ENCODE assay signal across 1 cellular context in the genomic region with DNA sequence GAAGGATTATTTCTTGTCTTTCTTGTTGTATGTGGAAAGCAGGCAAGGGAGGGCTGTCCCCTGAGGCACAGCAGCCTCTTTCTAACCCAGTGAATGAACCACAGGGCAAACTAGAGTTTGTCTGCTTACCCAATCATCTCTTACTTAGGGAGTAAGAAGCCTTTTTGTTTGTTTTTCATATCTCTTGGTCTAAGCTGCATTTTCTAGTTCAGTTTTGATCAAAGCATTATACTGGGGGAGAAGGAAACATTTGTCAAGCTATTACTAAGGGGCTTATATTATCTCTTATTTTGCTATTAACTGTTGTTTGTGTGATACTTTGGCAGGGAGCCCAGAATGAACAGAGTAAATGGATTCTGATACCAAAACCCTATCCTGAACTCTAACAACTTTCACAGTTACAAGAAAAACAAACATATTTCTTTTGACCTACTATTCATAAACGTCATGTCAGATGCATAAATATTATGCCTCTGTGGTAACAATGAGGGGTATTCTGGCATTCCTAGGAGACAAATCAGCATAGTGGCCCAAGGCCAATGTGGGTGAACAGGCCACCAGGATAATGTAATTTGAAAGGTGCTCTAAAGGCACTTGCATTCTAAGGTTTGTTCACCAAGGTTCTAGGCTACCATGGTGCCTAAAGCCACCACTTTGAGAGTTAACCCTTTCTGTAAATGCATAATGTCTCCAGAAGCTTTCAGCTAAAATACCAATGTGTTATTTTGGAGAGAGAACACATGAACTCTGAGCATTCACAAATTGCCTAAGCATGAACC.
A peak's percentile ranks its signal among the peaks of the same experiment; 100 is the strongest.
TF ChIP-seq lines count a peak whose summit lies in the region.

No MANE protein-coding gene starts in this region.

TF ChIP-seq in HEK293, 187 proteins besides CTCF, POLR2A, EP300 and RAD21 (continued from another document and continues in another):
- TF ChIP-seq, protein P1, sequence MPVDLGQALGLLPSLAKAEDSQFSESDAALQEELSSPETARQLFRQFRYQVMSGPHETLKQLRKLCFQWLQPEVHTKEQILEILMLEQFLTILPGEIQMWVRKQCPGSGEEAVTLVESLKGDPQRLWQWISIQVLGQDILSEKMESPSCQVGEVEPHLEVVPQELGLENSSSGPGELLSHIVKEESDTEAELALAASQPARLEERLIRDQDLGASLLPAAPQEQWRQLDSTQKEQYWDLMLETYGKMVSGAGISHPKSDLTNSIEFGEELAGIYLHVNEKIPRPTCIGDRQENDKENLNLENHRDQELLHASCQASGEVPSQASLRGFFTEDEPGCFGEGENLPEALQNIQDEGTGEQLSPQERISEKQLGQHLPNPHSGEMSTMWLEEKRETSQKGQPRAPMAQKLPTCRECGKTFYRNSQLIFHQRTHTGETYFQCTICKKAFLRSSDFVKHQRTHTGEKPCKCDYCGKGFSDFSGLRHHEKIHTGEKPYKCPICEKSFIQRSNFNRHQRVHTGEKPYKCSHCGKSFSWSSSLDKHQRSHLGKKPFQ (tag by site-specific recombination; IDR thresholded peaks at IDR 0.05): 0 out of 2 replicates have a peak, but pooled peaks have one; percentile 28
- TF ChIP-seq SCRT1 (tag by site-specific recombination; IDR thresholded peaks at IDR 0.05; ENCODE audit: borderline replicate concordance) (no peak), RBAK (tag by site-specific recombination; IDR thresholded peaks at IDR 0.05) (no peak), ZNF514 (tag by site-specific recombination; IDR thresholded peaks at IDR 0.05) (no peak), ZNF48 (tag by site-specific recombination; IDR thresholded peaks at IDR 0.05) (no peak), ZNF341 (tag by site-specific recombination; IDR thresholded peaks at IDR 0.05; ENCODE audit: low read depth) (peak; percentile 68), PRDM1 (tag by site-specific recombination; IDR thresholded peaks at IDR 0.05) (no peak), ZNF274 (IDR thresholded peaks at IDR 0.05; ENCODE audit: low read length) (no peak), ZNF274 (tag by site-specific recombination; IDR thresholded peaks at IDR 0.05; ENCODE audit: borderline replicate concordance) (no peak), ZNF530 (tag by site-specific recombination; IDR thresholded peaks at IDR 0.05; ENCODE audit: low read depth) (no peak), GLI4 (tag by site-specific recombination; IDR thresholded peaks at IDR 0.05) (no peak), ZIC2 (tag by site-specific recombination; IDR thresholded peaks at IDR 0.05) (no peak), ZNF529 (tag by site-specific recombination; IDR thresholded peaks at IDR 0.05; ENCODE audit: insufficient replicate concordance) (no peak), ZNF394 (tag by site-specific recombination; IDR thresholded peaks at IDR 0.05; ENCODE audit: borderline replicate concordance) (0 out of 2 replicates have a peak, but pooled peaks have one; percentile 31), ZNF792 (tag by site-specific recombination; IDR thresholded peaks at IDR 0.05) (no peak), WT1 (tag by site-specific recombination; IDR thresholded peaks at IDR 0.05) (peak; percentile 90), HOXA7 (CRISPR knock-in tag; IDR thresholded peaks at IDR 0.05; ENCODE audit: borderline replicate concordance) (no peak), ZBTB20 (tag by site-specific recombination; IDR thresholded peaks at IDR 0.05) (no peak), ZNF10 (tag by site-specific recombination; IDR thresholded peaks at IDR 0.05) (no peak), ZNF629 (tag by site-specific recombination; IDR thresholded peaks at IDR 0.05) (peak; percentile 71), ZSCAN30 (tag by site-specific recombination; IDR thresholded peaks at IDR 0.05) (no peak), ZNF239 (tag by site-specific recombination; IDR thresholded peaks at IDR 0.05) (no peak), KLF1 (tag by site-specific recombination; IDR thresholded peaks at IDR 0.05) (no peak), OSR2 (tag by site-specific recombination; IDR thresholded peaks at IDR 0.05) (peak; percentile 86), KLF9 (tag by site-specific recombination; IDR thresholded peaks at IDR 0.05; ENCODE audit: low read depth) (no peak), ZNF132 (tag by site-specific recombination; IDR thresholded peaks at IDR 0.05; ENCODE audit: borderline replicate concordance) (no peak), ZNF248 (tag by site-specific recombination; IDR thresholded peaks at IDR 0.05) (no peak), HOXC10 (CRISPR knock-in tag; IDR thresholded peaks at IDR 0.05) (no peak), ZNF585B (tag by site-specific recombination; IDR thresholded peaks at IDR 0.05) (no peak), ZNF24 (tag by site-specific recombination; IDR thresholded peaks at IDR 0.05) (no peak; the same call in 1 of the 2 replicates)
- TF ChIP-seq, protein P2, sequence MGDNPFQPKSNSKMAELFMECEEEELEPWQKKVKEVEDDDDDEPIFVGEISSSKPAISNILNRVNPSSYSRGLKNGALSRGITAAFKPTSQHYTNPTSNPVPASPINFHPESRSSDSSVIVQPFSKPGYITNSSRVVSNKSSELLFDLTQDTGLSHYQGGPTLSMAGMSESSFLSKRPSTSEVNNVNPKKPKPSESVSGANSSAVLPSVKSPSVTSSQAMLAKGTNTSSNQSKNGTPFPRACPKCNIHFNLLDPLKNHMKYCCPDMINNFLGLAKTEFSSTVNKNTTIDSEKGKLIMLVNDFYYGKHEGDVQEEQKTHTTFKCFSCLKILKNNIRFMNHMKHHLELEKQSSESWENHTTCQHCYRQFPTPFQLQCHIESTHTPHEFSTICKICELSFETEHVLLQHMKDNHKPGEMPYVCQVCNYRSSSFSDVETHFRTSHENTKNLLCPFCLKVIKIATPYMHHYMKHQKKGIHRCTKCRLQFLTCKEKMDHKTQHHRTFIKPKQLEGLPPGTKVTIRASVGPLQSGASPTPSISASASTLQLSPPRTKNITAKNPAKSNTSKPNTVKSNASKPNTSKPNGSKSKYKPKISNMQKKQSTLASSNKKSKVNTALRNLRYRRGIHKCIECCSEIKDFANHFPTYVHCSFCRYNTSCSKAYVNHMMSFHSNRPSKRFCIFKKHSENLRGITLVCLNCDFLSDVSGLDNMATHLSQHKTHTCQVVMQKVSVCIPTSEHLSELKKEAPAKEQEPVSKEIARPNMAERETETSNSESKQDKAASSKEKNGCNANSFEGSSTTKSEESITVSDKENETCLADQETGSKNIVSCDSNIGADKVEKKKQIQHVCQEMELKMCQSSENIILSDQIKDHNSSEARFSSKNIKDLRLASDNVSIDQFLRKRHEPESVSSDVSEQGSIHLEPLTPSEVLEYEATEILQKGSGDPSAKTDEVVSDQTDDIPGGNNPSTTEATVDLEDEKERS (tag by site-specific recombination; IDR thresholded peaks at IDR 0.05): no peak
- TF ChIP-seq, protein P3, sequence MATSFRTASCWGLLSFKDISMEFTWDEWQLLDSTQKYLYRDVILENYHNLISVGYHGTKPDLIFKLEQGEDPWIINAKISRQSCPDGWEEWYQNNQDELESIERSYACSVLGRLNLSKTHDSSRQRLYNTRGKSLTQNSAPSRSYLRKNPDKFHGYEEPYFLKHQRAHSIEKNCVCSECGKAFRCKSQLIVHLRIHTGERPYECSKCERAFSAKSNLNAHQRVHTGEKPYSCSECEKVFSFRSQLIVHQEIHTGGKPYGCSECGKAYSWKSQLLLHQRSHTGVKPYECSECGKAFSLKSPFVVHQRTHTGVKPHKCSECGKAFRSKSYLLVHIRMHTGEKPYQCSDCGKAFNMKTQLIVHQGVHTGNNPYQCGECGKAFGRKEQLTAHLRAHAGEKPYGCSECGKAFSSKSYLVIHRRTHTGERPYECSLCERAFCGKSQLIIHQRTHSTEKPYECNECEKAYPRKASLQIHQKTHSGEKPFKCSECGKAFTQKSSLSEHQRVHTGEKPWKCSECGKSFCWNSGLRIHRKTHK (tag by site-specific recombination; IDR thresholded peaks at IDR 0.05): no peak
- TF ChIP-seq, protein P4, sequence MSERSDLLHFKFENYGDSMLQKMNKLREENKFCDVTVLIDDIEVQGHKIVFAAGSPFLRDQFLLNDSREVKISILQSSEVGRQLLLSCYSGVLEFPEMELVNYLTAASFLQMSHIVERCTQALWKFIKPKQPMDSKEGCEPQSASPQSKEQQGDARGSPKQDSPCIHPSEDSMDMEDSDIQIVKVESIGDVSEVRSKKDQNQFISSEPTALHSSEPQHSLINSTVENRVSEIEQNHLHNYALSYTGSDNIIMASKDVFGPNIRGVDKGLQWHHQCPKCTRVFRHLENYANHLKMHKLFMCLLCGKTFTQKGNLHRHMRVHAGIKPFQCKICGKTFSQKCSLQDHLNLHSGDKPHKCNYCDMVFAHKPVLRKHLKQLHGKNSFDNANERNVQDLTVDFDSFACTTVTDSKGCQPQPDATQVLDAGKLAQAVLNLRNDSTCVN (tag by site-specific recombination; optimal IDR thresholded peaks at IDR 0.05): no peak
- TF ChIP-seq, protein P5, sequence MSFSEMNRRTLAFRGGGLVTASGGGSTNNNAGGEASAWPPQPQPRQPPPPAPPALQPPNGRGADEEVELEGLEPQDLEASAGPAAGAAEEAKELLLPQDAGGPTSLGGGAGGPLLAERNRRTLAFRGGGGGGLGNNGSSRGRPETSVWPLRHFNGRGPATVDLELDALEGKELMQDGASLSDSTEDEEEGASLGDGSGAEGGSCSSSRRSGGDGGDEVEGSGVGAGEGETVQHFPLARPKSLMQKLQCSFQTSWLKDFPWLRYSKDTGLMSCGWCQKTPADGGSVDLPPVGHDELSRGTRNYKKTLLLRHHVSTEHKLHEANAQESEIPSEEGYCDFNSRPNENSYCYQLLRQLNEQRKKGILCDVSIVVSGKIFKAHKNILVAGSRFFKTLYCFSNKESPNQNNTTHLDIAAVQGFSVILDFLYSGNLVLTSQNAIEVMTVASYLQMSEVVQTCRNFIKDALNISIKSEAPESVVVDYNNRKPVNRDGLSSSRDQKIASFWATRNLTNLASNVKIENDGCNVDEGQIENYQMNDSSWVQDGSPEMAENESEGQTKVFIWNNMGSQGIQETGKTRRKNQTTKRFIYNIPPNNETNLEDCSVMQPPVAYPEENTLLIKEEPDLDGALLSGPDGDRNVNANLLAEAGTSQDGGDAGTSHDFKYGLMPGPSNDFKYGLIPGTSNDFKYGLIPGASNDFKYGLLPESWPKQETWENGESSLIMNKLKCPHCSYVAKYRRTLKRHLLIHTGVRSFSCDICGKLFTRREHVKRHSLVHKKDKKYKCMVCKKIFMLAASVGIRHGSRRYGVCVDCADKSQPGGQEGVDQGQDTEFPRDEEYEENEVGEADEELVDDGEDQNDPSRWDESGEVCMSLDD (tag by site-specific recombination; IDR thresholded peaks at IDR 0.05): no peak
- TF ChIP-seq, protein P6, sequence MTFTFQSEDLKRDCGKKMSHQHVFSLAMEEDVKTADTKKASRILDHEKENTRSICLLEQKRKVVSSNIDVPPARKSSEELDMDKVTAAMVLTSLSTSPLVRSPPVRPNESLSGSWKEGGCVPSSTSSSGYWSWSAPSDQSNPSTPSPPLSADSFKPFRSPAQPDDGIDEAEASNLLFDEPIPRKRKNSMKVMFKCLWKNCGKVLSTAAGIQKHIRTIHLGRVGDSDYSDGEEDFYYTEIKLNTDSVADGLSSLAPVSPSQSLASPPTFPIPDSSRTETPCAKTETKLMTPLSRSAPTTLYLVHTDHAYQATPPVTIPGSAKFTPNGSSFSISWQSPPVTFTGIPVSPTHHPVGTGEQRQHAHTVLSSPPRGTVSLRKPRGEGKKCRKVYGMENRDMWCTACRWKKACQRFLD (tag by site-specific recombination; IDR thresholded peaks at IDR 0.05): no peak
- TF ChIP-seq, protein P7, sequence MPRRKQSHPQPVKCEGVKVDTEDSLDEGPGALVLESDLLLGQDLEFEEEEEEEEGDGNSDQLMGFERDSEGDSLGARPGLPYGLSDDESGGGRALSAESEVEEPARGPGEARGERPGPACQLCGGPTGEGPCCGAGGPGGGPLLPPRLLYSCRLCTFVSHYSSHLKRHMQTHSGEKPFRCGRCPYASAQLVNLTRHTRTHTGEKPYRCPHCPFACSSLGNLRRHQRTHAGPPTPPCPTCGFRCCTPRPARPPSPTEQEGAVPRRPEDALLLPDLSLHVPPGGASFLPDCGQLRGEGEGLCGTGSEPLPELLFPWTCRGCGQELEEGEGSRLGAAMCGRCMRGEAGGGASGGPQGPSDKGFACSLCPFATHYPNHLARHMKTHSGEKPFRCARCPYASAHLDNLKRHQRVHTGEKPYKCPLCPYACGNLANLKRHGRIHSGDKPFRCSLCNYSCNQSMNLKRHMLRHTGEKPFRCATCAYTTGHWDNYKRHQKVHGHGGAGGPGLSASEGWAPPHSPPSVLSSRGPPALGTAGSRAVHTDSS (tag by site-specific recombination; IDR thresholded peaks at IDR 0.05): no peak
- TF ChIP-seq, protein P8, sequence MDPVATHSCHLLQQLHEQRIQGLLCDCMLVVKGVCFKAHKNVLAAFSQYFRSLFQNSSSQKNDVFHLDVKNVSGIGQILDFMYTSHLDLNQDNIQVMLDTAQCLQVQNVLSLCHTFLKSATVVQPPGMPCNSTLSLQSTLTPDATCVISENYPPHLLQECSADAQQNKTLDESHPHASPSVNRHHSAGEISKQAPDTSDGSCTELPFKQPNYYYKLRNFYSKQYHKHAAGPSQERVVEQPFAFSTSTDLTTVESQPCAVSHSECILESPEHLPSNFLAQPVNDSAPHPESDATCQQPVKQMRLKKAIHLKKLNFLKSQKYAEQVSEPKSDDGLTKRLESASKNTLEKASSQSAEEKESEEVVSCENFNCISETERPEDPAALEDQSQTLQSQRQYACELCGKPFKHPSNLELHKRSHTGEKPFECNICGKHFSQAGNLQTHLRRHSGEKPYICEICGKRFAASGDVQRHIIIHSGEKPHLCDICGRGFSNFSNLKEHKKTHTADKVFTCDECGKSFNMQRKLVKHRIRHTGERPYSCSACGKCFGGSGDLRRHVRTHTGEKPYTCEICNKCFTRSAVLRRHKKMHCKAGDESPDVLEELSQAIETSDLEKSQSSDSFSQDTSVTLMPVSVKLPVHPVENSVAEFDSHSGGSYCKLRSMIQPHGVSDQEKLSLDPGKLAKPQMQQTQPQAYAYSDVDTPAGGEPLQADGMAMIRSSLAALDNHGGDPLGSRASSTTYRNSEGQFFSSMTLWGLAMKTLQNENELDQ (tag by site-specific recombination; IDR thresholded peaks at IDR 0.05; ENCODE audit: low read depth): no peak
- TF ChIP-seq, protein P9, sequence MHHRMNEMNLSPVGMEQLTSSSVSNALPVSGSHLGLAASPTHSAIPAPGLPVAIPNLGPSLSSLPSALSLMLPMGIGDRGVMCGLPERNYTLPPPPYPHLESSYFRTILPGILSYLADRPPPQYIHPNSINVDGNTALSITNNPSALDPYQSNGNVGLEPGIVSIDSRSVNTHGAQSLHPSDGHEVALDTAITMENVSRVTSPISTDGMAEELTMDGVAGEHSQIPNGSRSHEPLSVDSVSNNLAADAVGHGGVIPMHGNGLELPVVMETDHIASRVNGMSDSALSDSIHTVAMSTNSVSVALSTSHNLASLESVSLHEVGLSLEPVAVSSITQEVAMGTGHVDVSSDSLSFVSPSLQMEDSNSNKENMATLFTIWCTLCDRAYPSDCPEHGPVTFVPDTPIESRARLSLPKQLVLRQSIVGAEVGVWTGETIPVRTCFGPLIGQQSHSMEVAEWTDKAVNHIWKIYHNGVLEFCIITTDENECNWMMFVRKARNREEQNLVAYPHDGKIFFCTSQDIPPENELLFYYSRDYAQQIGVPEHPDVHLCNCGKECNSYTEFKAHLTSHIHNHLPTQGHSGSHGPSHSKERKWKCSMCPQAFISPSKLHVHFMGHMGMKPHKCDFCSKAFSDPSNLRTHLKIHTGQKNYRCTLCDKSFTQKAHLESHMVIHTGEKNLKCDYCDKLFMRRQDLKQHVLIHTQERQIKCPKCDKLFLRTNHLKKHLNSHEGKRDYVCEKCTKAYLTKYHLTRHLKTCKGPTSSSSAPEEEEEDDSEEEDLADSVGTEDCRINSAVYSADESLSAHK (tag by site-specific recombination; IDR thresholded peaks at IDR 0.05): peak; percentile 73
